In the genomic region with DNA sequence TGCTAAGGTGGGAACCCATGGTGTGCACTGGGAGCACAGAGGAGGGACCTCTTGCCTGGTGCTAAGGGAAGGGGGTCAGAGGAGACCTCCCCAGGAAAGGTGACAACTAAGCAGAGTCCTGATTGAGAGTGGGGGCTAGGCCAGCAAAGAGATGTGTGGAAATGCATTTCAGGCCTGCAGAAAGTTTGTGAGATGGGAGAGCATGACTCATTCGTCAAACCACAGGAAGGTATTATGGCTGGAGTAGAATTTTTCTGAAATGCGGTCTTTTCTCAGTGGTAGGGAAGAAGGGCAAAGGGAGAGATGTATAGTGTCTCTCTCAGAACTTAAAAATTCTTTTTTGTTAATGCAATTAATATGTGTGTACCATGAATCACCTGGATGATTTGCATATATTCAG, we compare ENCODE assay signal across 16 cellular contexts. TPM values are rescaled to one million over a fixed set of nuclear protein-coding genes. Genes with fewer than 3 reads are reported as not detected.
DNase-seq lines count a peak whose midpoint lies in the region; ATAC-seq and TF ChIP-seq lines count a peak whose summit lies in the region.
"Had no signal": no experiment of that assay in that cellular context is flagged by ENCODE, and none has a peak within 500 bp of the region (broad histone marks: within the 10 kb centered on the region; RNA-seq: fewer than 3 reads in every experiment).

No MANE protein-coding gene starts in this region.

- peaks cover 4% of the 10 kb centered on the region for H3K36me3 Mint-ChIP-seq in activated CD8-positive, alpha-beta memory T cell treated with anti-CD3 and anti-CD28 coated beads, Interleukin-2, amount 10 ng/mL, durations not matched to agents 7 days and 5 days

- ATAC-seq in activated CD8-positive, alpha-beta memory T cell treated with anti-CD3 and anti-CD28 coated beads, Interleukin-2, amount 10 ng/mL, durations not matched to agents 7 days and 5 days, result peak; percentile 42
- ATAC-seq in RWPE2 (ENCODE audit: low read depth), result peak; percentile 66; the same call in 2 of the 3 replicates
- ATAC-seq in stimulated activated naive CD8-positive, alpha-beta T cell treated with anti-CD3 and anti-CD28 coated beads, Interleukin-15, Interleukin-2, amounts not matched to agents 100 U/mL and 50 U/mL, for 24 hours, result peak; percentile 77
- ATAC-seq: activated CD4-positive, CD25-positive, alpha-beta regulatory T cell treated with anti-CD3 and anti-CD28 coated beads, Interleukin-2, amount 50 U/mL, for 24 hours; activated T-cell treated with anti-CD3 and anti-CD28 coated beads, Interleukin-2, amount 50 U/mL, for 4 hours; K562; left lobe of liver had no signal

- no peak overlapping the region for H3K27ac ChIP-seq in RWPE2 (ENCODE audit: poor library complexity, severe bottlenecking)
- H3K27ac ChIP-seq: 22Rv1, skin epidermis, transverse colon had no signal

- no peaks in the 10 kb centered on the region for H3K36me3 ChIP-seq in RWPE2 (ENCODE audit: low read depth)
- H3K36me3 ChIP-seq: transverse colon had no signal

- H3K27me3 ChIP-seq in RWPE2 (ENCODE audit: insufficient read depth, poor library complexity, severe bottlenecking), result no peaks in the 10 kb centered on the region
- H3K27me3 ChIP-seq: transverse colon had no signal

- CTCF ChIA-PET in activated CD8-positive, alpha-beta memory T cell treated with anti-CD3 and anti-CD28 coated beads, Interleukin-2, amount 10 ng/mL, durations not matched to agents 7 days and 5 days (lab: Charles Lee), result no interaction called here

- no peak for TF ChIP-seq CTCF in RWPE2 (IDR thresholded peaks at IDR 0.05; ENCODE audit: poor library complexity, severe bottlenecking)
- no peak for TF ChIP-seq CTCF in epithelial cell of esophagus (IDR thresholded peaks at IDR 0.05; ENCODE audit: insufficient read depth, low read depth, low read length, missing control alignments)

- H3K4me1 Mint-ChIP-seq in activated CD8-positive, alpha-beta memory T cell treated with anti-CD3 and anti-CD28 coated beads, Interleukin-2, amount 10 ng/mL, durations not matched to agents 7 days and 5 days, result peaks cover 22% of the 10 kb centered on the region

- H3K4me3 Mint-ChIP-seq in activated CD8-positive, alpha-beta memory T cell treated with anti-CD3 and anti-CD28 coated beads, Interleukin-2, amount 10 ng/mL, durations not matched to agents 7 days and 5 days, result no peak overlapping the region
- H3K4me3 Mint-ChIP-seq: activated T-cell treated with anti-CD3 and anti-CD28 coated beads, Interleukin-2, amount 50 U/mL, for 4 hours had no signal

- H3K9me3 ChIP-seq in RWPE2 (ENCODE audit: severe bottlenecking), result no peaks in the 10 kb centered on the region

- H3K27ac Mint-ChIP-seq in activated CD8-positive, alpha-beta memory T cell treated with anti-CD3 and anti-CD28 coated beads, Interleukin-2, amount 10 ng/mL, durations not matched to agents 7 days and 5 days, result no peak overlapping the region

- peaks cover 20% of the 10 kb centered on the region for H3K27me3 Mint-ChIP-seq in activated CD8-positive, alpha-beta memory T cell treated with anti-CD3 and anti-CD28 coated beads, Interleukin-2, amount 10 ng/mL, durations not matched to agents 7 days and 5 days

- no peak for DNase-seq in activated CD8-positive, alpha-beta memory T cell treated with anti-CD3 and anti-CD28 coated beads, Interleukin-2, amount 10 ng/mL, durations not matched to agents 7 days and 5 days
- no peak for DNase-seq in activated CD8-positive, alpha-beta memory T cell treated with anti-CD3 and anti-CD28 coated beads, Interleukin-2, amount 50 U/mL, for 4 hours
- DNase-seq in RWPE2 (ENCODE audit: low spot score) (no peak), epithelial cell of esophagus (ENCODE audit: low read depth) (peak; percentile 55), NCI-H510A treated with DMSO at 0.1 percent for 48 hours (lab: John Stamatoyannopoulos, UW) (no peak), SW480 (ENCODE audit: low spot score) (no peak), NCI-H1105 treated with DMSO at 0.1 percent for 48 hours (lab: John Stamatoyannopoulos, UW) (no peak)
- no peak for DNase-seq in stimulated activated naive CD8-positive, alpha-beta T cell treated with anti-CD3 and anti-CD28 coated beads, Interleukin-15, Interleukin-2, amounts not matched to agents 100 U/mL and 50 U/mL, for 24 hours
- DNase-seq: activated T-cell treated with anti-CD3 and anti-CD28 coated beads, Interleukin-2, amount 50 U/mL, for 4 hours; NCI-H2171; transverse colon had no signal

- H3K9me3 Mint-ChIP-seq in activated CD8-positive, alpha-beta memory T cell treated with anti-CD3 and anti-CD28 coated beads, Interleukin-2, amount 10 ng/mL, durations not matched to agents 7 days and 5 days (ENCODE audit: low read depth), result no peaks in the 10 kb centered on the region

- H3K4me3 ChIP-seq in RWPE2 (ENCODE audit: severe bottlenecking) (no peak overlapping the region), epithelial cell of esophagus (ENCODE audit: low read length) (no peak overlapping the region)
- H3K4me3 ChIP-seq: K562, skin epidermis, transverse colon had no signal

- H3K4me1 ChIP-seq in RWPE2 (ENCODE audit: insufficient read depth, poor library complexity, severe bottlenecking), result no peaks in the 10 kb centered on the region

RNA-seq across cellular contexts. Expression of gene EDN1, which starts 23.6 kb away (rescaled TPM):
- total RNA-seq in activated CD8-positive, alpha-beta memory T cell treated with anti-CD3 and anti-CD28 coated beads, Interleukin-2, amount 10 ng/mL, durations not matched to agents 7 days and 5 days, result not detected
- total RNA-seq: K562 had no signal
